Comparison of ENCODE assay signal across 20 cellular contexts in the genomic region with DNA sequence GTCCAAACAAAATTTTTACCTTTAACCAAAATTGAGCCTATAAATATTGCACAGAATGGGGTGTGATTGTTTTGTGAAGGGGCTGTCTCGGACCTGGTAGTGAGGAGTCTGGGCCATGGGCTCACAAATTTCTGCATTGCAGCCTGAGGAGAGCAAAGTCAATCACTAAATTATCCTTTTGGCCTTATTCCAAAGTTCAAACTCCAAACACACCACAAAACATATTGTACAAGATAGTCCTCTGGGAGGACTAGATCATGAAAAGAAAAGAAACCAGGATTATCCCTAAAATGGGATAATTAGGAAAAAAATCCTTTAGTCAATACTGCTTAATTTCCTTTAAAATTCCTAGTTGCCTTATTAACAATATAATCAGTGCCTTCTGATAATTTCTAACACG.
DNase-seq lines count a peak whose midpoint lies in the region; ATAC-seq, FAIRE-seq and TF ChIP-seq lines count a peak whose summit lies in the region.
"Had no signal": no experiment of that assay in that cellular context is flagged by ENCODE, and none has a peak within 500 bp of the region (broad histone marks: within the 10 kb centered on the region; RNA-seq: fewer than 3 reads in every experiment).

No MANE protein-coding gene starts in this region.

- WGBS in small intestine, 3 donors: 15 to 53% (median 36%) methylated on average over 2 of the region's 2 CpGs

- H3K27ac ChIP-seq in small intestine (ENCODE audit: low read depth in 1 of 2, low read length in 1 of 2): no peak overlapping the region
- H3K27ac ChIP-seq: 22Rv1, PC-9, SJSA1 had no signal

- no peak for FAIRE-seq in small intestine (lab: Jason Lieb, UNC)
- FAIRE-seq: GM18507 had no signal

- no peak for TF ChIP-seq CTCF in fibroblast of mammary gland (conservative IDR thresholded peaks at IDR 0.05; ENCODE audit: control insufficient read depth, insufficient read depth, low read depth, low read length)

- peaks cover 0 to 14% of the 10 kb centered on the region in 2 donors for H3K27me3 ChIP-seq in small intestine (ENCODE audit: control insufficient read depth in 2 of 2, insufficient read depth in 2 of 2, low read length in 2 of 2)
- H3K27me3 ChIP-seq: SJSA1 had no signal

- no peaks in the 10 kb centered on the region for H3K36me3 ChIP-seq in small intestine (ENCODE audit: control insufficient read depth in 2 of 2, insufficient read depth in 2 of 2, low read length in 2 of 2)
- H3K36me3 ChIP-seq: SJSA1 had no signal

- H3K4me1 ChIP-seq in small intestine (ENCODE audit: control insufficient read depth in 2 of 2, insufficient read depth in 1 of 2, low read depth in 1 of 2, low read length in 1 of 2): no peaks in the 10 kb centered on the region
- H3K4me1 ChIP-seq: SJSA1 had no signal

- H3K9me3 ChIP-seq in small intestine (ENCODE audit: control insufficient read depth, low read depth): no peaks in the 10 kb centered on the region
- H3K9me3 ChIP-seq: SJSA1 had no signal

- peak; percentile 47 for DNase-seq in NCI-H1092 treated with DMSO at 0.1 percent for 48 hours (lab: John Stamatoyannopoulos, UW)
- DNase-seq in NCI-H1092 (lab: John Stamatoyannopoulos, UW): no peak
- DNase-seq in NCI-H1436 (lab: John Stamatoyannopoulos, UW): peak; percentile 55
- DNase-seq in fibroblast of mammary gland (ENCODE audit: low read depth): peak; percentile 7
- DNase-seq in small intestine: peak; percentile 11
- no peak for DNase-seq in COR-L47 (lab: John Stamatoyannopoulos, UW)
- DNase-seq in foreskin melanocyte: no peak
- DNase-seq: KBM-7, MM.1S, NCI-H1048, NCI-H146, NCI-H2171 treated with DMSO at 0.1 percent for 48 hours, NCI-H345, PC-9, Right ventricle myocardium superior, RPMI8226 had no signal

- H3K4me3 ChIP-seq in fibroblast of mammary gland (ENCODE audit: control insufficient read depth, low read depth, low read length): no peak overlapping the region
- H3K4me3 ChIP-seq in small intestine (ENCODE audit: low read depth in 1 of 2, low read length in 2 of 2): no peak overlapping the region
- H3K4me3 ChIP-seq: PC-9, SJSA1 had no signal

- no peak for ATAC-seq in GM18868 (IDR thresholded peaks at IDR 0.05; ENCODE audit: unreplicated experiment)

Comparison
In these comparisons a context has a peak if more than half of its experiments do, and no peak if none do; other contexts are left out.
1. DNase-seq: peak in NCI-H1092 treated with DMSO at 0.1 percent for 48 hours (single experiment), NCI-H1436 (single experiment), fibroblast of mammary gland (single experiment) and small intestine (single experiment); none in NCI-H1092 (single experiment), COR-L47 (single experiment) and foreskin melanocyte (single experiment).